Comparison of ENCODE assay signal across 9 cellular contexts in genomic region chr12:6492838-6493579, GRCh38. TPM values are rescaled to one million over a fixed set of nuclear protein-coding genes. Genes with fewer than 3 reads are reported as not detected.
DNase-seq lines count a peak whose midpoint lies in the region; ATAC-seq, FAIRE-seq and TF ChIP-seq lines count a peak whose summit lies in the region.
"Had no signal": no experiment of that assay in that cellular context is flagged by ENCODE, and none has a peak within 500 bp of the region (broad histone marks: within the 10 kb centered on the region; RNA-seq: fewer than 3 reads in every experiment).

Gene MRPL51, minus strand, starts transcription at chr12:6493262. Its CDS starts 126 bp downstream, at chr12:6493136.

- peak; percentile 86 for TF ChIP-seq POLR2A in GM19099 (IDR thresholded peaks at IDR 0.05; ENCODE audit: extremely low read depth, insufficient read length, low read depth)

- peak within 1 kb of the TSS; percentile 95 for H3K9ac ChIP-seq in keratinocyte (ENCODE audit: control insufficient read depth, extremely low read depth, insufficient read depth, low read length)

- DNase-seq in AG20443 (ENCODE audit: low spot score): peak; percentile 98
- DNase-seq in NCI-H510A (lab: John Stamatoyannopoulos, UW): peak; percentile 86
- peak; percentile 93 for DNase-seq in activated CD4-positive, alpha-beta T cell treated with anti-CD3 and anti-CD28 coated beads for 1 hour
- DNase-seq in cerebellar nuclear complex (lab: John Stamatoyannopoulos, UW): peak; percentile 66 to 82
- no peak for DNase-seq in keratinocyte (ENCODE audit: low read depth, low spot score)
- peak; percentile 96 to 99 (median 97) for DNase-seq in stimulated activated CD4-positive, alpha-beta T cell treated with anti-CD3 and anti-CD28 coated beads, Interleukin-12 subunit alpha, Interleukin-12 subunit beta, amount 100 ng/mL, for 48 hours (ENCODE audit: low read depth in 2 of 3, low spot score in 1 of 3)

- H3K9me1 ChIP-seq in keratinocyte (ENCODE audit: control insufficient read depth, extremely low read depth, insufficient read depth, low read length): no peaks in the 10 kb centered on the region

- peak within 1 kb of the TSS; percentile 98 for H2AFZ ChIP-seq in keratinocyte (ENCODE audit: control insufficient read depth, low read length)

- H3K4me1 ChIP-seq in keratinocyte (ENCODE audit: control insufficient read depth, extremely low read depth, insufficient read depth, low read length): peaks cover 23% of the 10 kb centered on the region

- dilution Hi-C loops in keratinocyte (cut with MboI; ENCODE audit: extremely low pct_ligation_motif_present, low sequenced_read_pairs): no loop called here

- H3K27ac ChIP-seq in keratinocyte (ENCODE audit: control insufficient read depth, insufficient read depth, low read length): peak within 1 kb of the TSS; percentile 89

- no peaks in the 10 kb centered on the region for H3K9me3 ChIP-seq in keratinocyte (ENCODE audit: control insufficient read depth, low read depth, low read length)

- TF ChIP-seq CTCF in keratinocyte (optimal IDR thresholded peaks at IDR 0.05 in 1 of 3, IDR thresholded peaks at IDR 0.05 in 1 of 3, conservative IDR thresholded peaks at IDR 0.05 in 1 of 3; ENCODE audit: extremely low read depth in 1 of 3, insufficient read depth in 2 of 3, low read length in 3 of 3): no peak

- peaks cover 4 to 6% of the 10 kb centered on the region in 2 experiments for H3K36me3 ChIP-seq in keratinocyte (ENCODE audit: control insufficient read depth in 2 of 2, extremely low read depth in 1 of 2, insufficient read depth in 2 of 2, low read length in 2 of 2)

- H3K27me3 ChIP-seq in keratinocyte (ENCODE audit: control insufficient read depth, extremely low read depth, insufficient read depth, low read length): no peaks in the 10 kb centered on the region

- no peaks in the 10 kb centered on the region for H4K20me1 ChIP-seq in keratinocyte (ENCODE audit: control insufficient read depth, extremely low read depth, insufficient read depth, low read length)

- peak; percentile 39 for ATAC-seq in HG03378 (IDR thresholded peaks at IDR 0.05; ENCODE audit: unreplicated experiment)

- no peak for FAIRE-seq in keratinocyte (lab: Jason Lieb, UNC)
- FAIRE-seq: colon had no signal

- peak within 1 kb of the TSS; percentile 99 for H3K4me2 ChIP-seq in keratinocyte (ENCODE audit: control insufficient read depth, extremely low read depth, insufficient read depth, low read depth, low read length)

- peaks cover 41% of the 10 kb centered on the region for H3K79me2 ChIP-seq in keratinocyte (ENCODE audit: control insufficient read depth, insufficient read depth, low read length)

- H3K4me3 ChIP-seq in keratinocyte (ENCODE audit: control insufficient read depth in 2 of 3, extremely low read depth in 1 of 3, insufficient read depth in 2 of 3, low read depth in 1 of 3, low read length in 3 of 3): peak within 1 kb of the TSS; percentile 48 to 99 (median 95)

RNA-seq across cellular contexts. Expression of gene MRPL51, which starts in this region (rescaled TPM):
- 76.5 to 184 TPM (median 130 TPM) in 3 replicates for polyA plus RNA-seq in keratinocyte
- polyA plus RNA-seq in keratinocyte (2011; ENCODE audit: low read depth): 76.9 TPM
- 155 and 198 TPM in 2 replicates for polyA plus RNA-seq in keratinocyte (2011; cell fraction: cytosol; rRNA removed)
- polyA plus RNA-seq in keratinocyte (2011; cell fraction: nucleus; rRNA removed): 60.2 and 69.9 TPM in 2 replicates
- polyA plus RNA-seq in keratinocyte (2012; ENCODE audit: low replicate concordance): 163 and 213 TPM in 2 replicates
- polyA minus RNA-seq in keratinocyte: 8.3 to 26.0 TPM (median 23.7 TPM) in 3 replicates
- polyA minus RNA-seq in keratinocyte (2011; cell fraction: cytosol; rRNA and poly(A)+ RNA removed): 31.7 TPM
- polyA minus RNA-seq in keratinocyte (2011; cell fraction: nucleus; rRNA and poly(A)+ RNA removed): 7.3 and 7.8 TPM in 2 replicates
